ENCODE assay signal across 8 cellular contexts in genomic region chr18:2337552-2338141, GRCh38.
DNase-seq lines count a peak whose midpoint lies in the region; ATAC-seq and TF ChIP-seq lines count a peak whose summit lies in the region.

No MANE protein-coding gene starts in this region.

- TF ChIP-seq POLR2A in gastroesophageal sphincter (IDR thresholded peaks at IDR 0.05): no peak

- H3K9me3 ChIP-seq in DND-41 (ENCODE audit: insufficient read depth, low read length, severe bottlenecking) (no peaks in the 10 kb centered on the region), gastroesophageal sphincter (no peaks in the 10 kb centered on the region)

- TF ChIP-seq CTCF in DND-41 (IDR thresholded peaks at IDR 0.05; ENCODE audit: borderline replicate concordance, extremely low read depth, low read length, poor library complexity, severe bottlenecking) (peak; percentile 69), gastroesophageal sphincter (IDR thresholded peaks at IDR 0.05) (peak in 3 of 4 experiments; percentile 15 to 43 (median 31))

- H2AFZ ChIP-seq in DND-41 (ENCODE audit: low read depth, low read length): no peak overlapping the region

- H3K4me1 ChIP-seq in DND-41 (ENCODE audit: insufficient read depth, low read length): peaks cover 5% of the 10 kb centered on the region; the same call in 1 of the 2 replicates
- no peaks in the 10 kb centered on the region for H3K4me1 ChIP-seq in gastroesophageal sphincter

- H3K27me3 ChIP-seq in DND-41 (ENCODE audit: insufficient read depth, low read length, poor library complexity) (peaks cover 4% of the 10 kb centered on the region), gastroesophageal sphincter (no peaks in the 10 kb centered on the region)

- WGBS in gastroesophageal sphincter (ENCODE audit: low coverage in 1 of 2), 2 donors: 36 to 46% methylated on average over 5 to 6 of the region's 7 CpGs

- DNase-seq in DND-41 (peak; percentile 45), HT-29 (ENCODE audit: low spot score) (peak; percentile 55), NCI-H2029 treated with DMSO at 0.1 percent for 48 hours (lab: John Stamatoyannopoulos, UW) (no peak), NCI-H2227 (lab: John Stamatoyannopoulos, UW; ENCODE audit: unreplicated experiment) (no peak)
- peak; percentile 59 for DNase-seq in activated CD8-positive, alpha-beta memory T cell treated with anti-CD3 and anti-CD28 coated beads for 24 hours
- DNase-seq in stimulated activated CD4-positive, alpha-beta T cell treated with anti-CD3 and anti-CD28 coated beads, Interleukin-1b, Interleukin-23, amount 100 ng/mL, for 24 hours (ENCODE audit: low read depth in 4 of 4, low spot score in 1 of 4): peak; percentile 9 to 28 (median 13)

- H3K36me3 ChIP-seq in DND-41 (ENCODE audit: insufficient read depth, low read length) (no peaks in the 10 kb centered on the region), gastroesophageal sphincter (no peaks in the 10 kb centered on the region)

- H3K4me2 ChIP-seq in DND-41 (ENCODE audit: insufficient read depth, low read length): no peak overlapping the region

- no peaks in the 10 kb centered on the region for H4K20me1 ChIP-seq in DND-41 (ENCODE audit: insufficient read depth, low read length)

- ATAC-seq in DND-41 (ENCODE audit: insufficient read depth, low read depth) (0 out of 3 replicates have a peak, but pooled peaks have one; percentile 40), GM19468 (IDR thresholded peaks at IDR 0.05; ENCODE audit: extremely low read depth, unreplicated experiment) (peak; percentile 74), gastroesophageal sphincter (no peak)

- H3K79me2 ChIP-seq in DND-41 (ENCODE audit: insufficient read depth, low read length): no peaks in the 10 kb centered on the region

- no peak overlapping the region for H3K4me3 ChIP-seq in DND-41 (ENCODE audit: low read depth in 1 of 2, low read length in 2 of 2)
- H3K4me3 ChIP-seq in gastroesophageal sphincter: no peak overlapping the region

- H3K9ac ChIP-seq in DND-41 (ENCODE audit: low read depth, low read length): no peak overlapping the region

- H3K27ac ChIP-seq in DND-41 (ENCODE audit: low read length) (no peak overlapping the region), gastroesophageal sphincter (no peak overlapping the region)

- TF ChIP-seq EP300 in gastroesophageal sphincter (IDR thresholded peaks at IDR 0.05): no peak

Comparison
In these comparisons a context has a peak if more than half of its experiments do, and no peak if none do; other contexts are left out.
1. DNase-seq: peak in DND-41 (single experiment), HT-29 (single experiment), activated CD8-positive, alpha-beta memory T cell treated with anti-CD3 and anti-CD28 coated beads for 24 hours (single experiment) and stimulated activated CD4-positive, alpha-beta T cell treated with anti-CD3 and anti-CD28 coated beads, Interleukin-1b, Interleukin-23, amount 100 ng/mL, for 24 hours (4 of 4); none in NCI-H2029 treated with DMSO at 0.1 percent for 48 hours (single experiment) and NCI-H2227 (single experiment).